In genomic region chr1:21174638-21175323, GRCh38 we compare ENCODE assay signal across 8 cellular contexts. TPM values are rescaled to one million over a fixed set of nuclear protein-coding genes. Genes with fewer than 3 reads are reported as not detected.
A peak's percentile ranks its signal among the peaks of the same experiment; 100 is the strongest.
DNase-seq lines count a peak whose midpoint lies in the region; ATAC-seq, FAIRE-seq and TF ChIP-seq lines count a peak whose summit lies in the region.

No MANE protein-coding gene starts in this region.

- no peak for TF ChIP-seq POLR2A in esophagus muscularis mucosa (IDR thresholded peaks at IDR 0.05; ENCODE audit: low read depth)

- H3K27me3 ChIP-seq in SJCRH30 (no peaks in the 10 kb centered on the region), esophagus muscularis mucosa (no peaks in the 10 kb centered on the region), pancreas (no peaks in the 10 kb centered on the region)

- ATAC-seq in pancreas, result no peak

- intact Hi-C loops in esophagus muscularis mucosa (cut with DNase I) (loop anchor here (10.0 kb wide), 1 partner anchor 150 kb away; no protein-coding TSS in a partner anchor), pancreas (cut with DNase I) (no loop called here)

- H3K4me1 ChIP-seq in SJCRH30, result peaks cover 14% of the 10 kb centered on the region
- H3K4me1 ChIP-seq in esophagus muscularis mucosa, result peaks cover 21 to 57% (median 44%) of the 10 kb centered on the region in 4 donors
- peaks cover 0 to 26% (median 7%) of the 10 kb centered on the region in 3 donors for H3K4me1 ChIP-seq in pancreas

- TF ChIP-seq CTCF in GM12864 (IDR thresholded peaks at IDR 0.05; ENCODE audit: low read depth, low read length, missing control alignments) (no peak), esophagus muscularis mucosa (IDR thresholded peaks at IDR 0.05) (no peak), pancreas (IDR thresholded peaks at IDR 0.05) (no peak)

- H3K4me3 ChIP-seq in GM12864 (ENCODE audit: low read depth, low read length) (peak overlapping the region; percentile 98), SJCRH30 (peak overlapping the region; percentile 87), esophagus muscularis mucosa (peak overlapping the region; percentile 66 to 96 (median 76)), pancreas (peak overlapping the region in 3 of 4 donors; percentile 5 to 77 (median 73))

- H3K9me3 ChIP-seq in SJCRH30 (replicated peaks), result no peaks in the 10 kb centered on the region
- H3K9me3 ChIP-seq in esophagus muscularis mucosa, result no peaks in the 10 kb centered on the region
- no peaks in the 10 kb centered on the region for H3K9me3 ChIP-seq in pancreas

- H3K27ac ChIP-seq in SJCRH30, result no peak overlapping the region
- H3K27ac ChIP-seq in esophagus muscularis mucosa (replicated peaks in 1 of 4), result peak overlapping the region; percentile 88 to 94 (median 94)
- H3K27ac ChIP-seq in pancreas, result peak overlapping the region in 3 of 4 donors; percentile 12 to 80 (median 74)

- no peak for DNase-seq in GM12864 (ENCODE audit: low read depth)
- DNase-seq in SJCRH30, result no peak
- DNase-seq in esophagus muscularis mucosa (ENCODE audit: extremely low spot score), result no peak
- no peak for DNase-seq in pancreas
- no peak for DNase-seq in NCI-H1092 (lab: John Stamatoyannopoulos, UW)
- DNase-seq in germinal center (ENCODE audit: low spot score), result no peak
- DNase-seq in HUDEP-2 (lab: John Stamatoyannopoulos, UW; ENCODE audit: unreplicated experiment in 76 of 76), result no peak
- no peak for DNase-seq in activated CD4-positive, CD25-positive, alpha-beta regulatory T cell treated with anti-CD3 and anti-CD28 coated beads, Interleukin-2, amount 50 U/mL, for 72 hours

- H3K36me3 ChIP-seq in SJCRH30 (peaks cover 12% of the 10 kb centered on the region), esophagus muscularis mucosa (peaks cover 0 to 6% (median 2%) of the 10 kb centered on the region in 4 donors), pancreas (no peaks in the 10 kb centered on the region)

- FAIRE-seq in pancreas (lab: Jason Lieb, UNC), result no peak

- WGBS in esophagus muscularis mucosa, result 12% methylated on average over 12 of the region's 12 CpGs
- WGBS in pancreas, 2 donors, result 2 to 4% methylated on average over 12 of the region's 12 CpGs

- TF ChIP-seq EP300 in esophagus muscularis mucosa (IDR thresholded peaks at IDR 0.05), result no peak

RNA-seq across cellular contexts. Expression of gene EIF4G3, which starts 1.9 kb away (rescaled TPM):
- total RNA-seq in SJCRH30 (2014; rRNA removed; shearing (Covaris generic)), result 65.7 and 66.8 TPM in 2 replicates
- total RNA-seq in esophagus muscularis mucosa (10 to 100 TPM; 43.7 to 64.0 (median 62.2) TPM), pancreas (10 to 100 TPM in 5 of 6 donors, 1 to 10 TPM in 1; 9.6 to 22.7 (median 13.8) TPM)
- 10 to 100 TPM; 11.9 to 16.1 TPM for polyA plus RNA-seq in pancreas
